ENCODE assay signal across 32 cellular contexts in the genomic region with DNA sequence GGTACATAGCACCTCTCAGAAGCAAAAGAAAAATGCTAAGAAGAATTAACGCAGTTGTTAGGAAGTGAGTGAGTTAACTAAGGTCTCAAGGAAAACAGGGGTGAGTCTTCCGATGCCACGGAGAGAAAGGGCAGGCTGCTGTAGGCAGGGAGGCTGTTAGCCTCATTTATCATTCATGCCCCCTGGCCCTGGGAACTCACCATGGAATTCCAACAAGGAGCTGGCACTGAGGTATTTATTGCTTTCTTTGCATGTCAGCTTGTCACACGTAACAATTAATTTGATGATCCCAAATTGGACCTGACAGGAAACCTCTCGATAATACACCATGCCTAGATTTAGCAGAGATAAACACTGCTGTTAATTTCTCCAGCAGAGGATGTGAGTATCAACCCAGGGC.
"Had no signal": no experiment of that assay in that cellular context is flagged by ENCODE, and none has a peak within 500 bp of the region (broad histone marks: within the 10 kb centered on the region; RNA-seq: fewer than 3 reads in every experiment).

No MANE protein-coding gene starts in this region.

- H3K27me3 ChIP-seq: adrenal gland, dorsolateral prefrontal cortex, esophagus muscularis mucosa, foreskin keratinocyte, gastrocnemius medialis, heart left ventricle had no signal

- H3K27ac ChIP-seq: adrenal gland, coronary artery, dorsolateral prefrontal cortex, esophagus muscularis mucosa, foreskin keratinocyte, gastrocnemius medialis, heart left ventricle had no signal

- ATAC-seq: activated CD4-positive, alpha-beta T cell treated with anti-CD3 and anti-CD28 coated beads for 36 hours; activated CD8-positive, alpha-beta memory T cell treated with anti-CD3 and anti-CD28 coated beads, Interleukin-2, amount 10 ng/mL, durations not matched to agents 7 days and 5 days; activated CD8-positive, alpha-beta T cell treated with anti-CD3 and anti-CD28 coated beads, Interleukin-2, amount 10 ng/mL, durations not matched to agents 7 days and 5 days; foreskin keratinocyte; gastrocnemius medialis; heart left ventricle had no signal

- H3K4me3 Mint-ChIP-seq: activated CD4-positive, alpha-beta memory T cell treated with anti-CD3 and anti-CD28 coated beads for 36 hours; activated CD4-positive, alpha-beta T cell treated with anti-CD3 and anti-CD28 coated beads for 36 hours; activated CD4-positive, alpha-beta T cell treated with anti-CD3 and anti-CD28 coated beads, Interleukin-2, amount 10 ng/mL, durations not matched to agents 24 days and 14 days; activated CD8-positive, alpha-beta memory T cell treated with anti-CD3 and anti-CD28 coated beads, Interleukin-2, amount 10 ng/mL, durations not matched to agents 7 days and 5 days; activated CD8-positive, alpha-beta T cell treated with anti-CD3 and anti-CD28 coated beads, Interleukin-2, amount 10 ng/mL, durations not matched to agents 7 days and 5 days; activated naive CD4-positive, alpha-beta T cell treated with anti-CD3 and anti-CD28 coated beads for 36 hours; activated naive CD4-positive, alpha-beta T cell treated with anti-CD3 and anti-CD28 coated beads, Interleukin-2, amount 50 U/mL, for 24 hours; activated T-helper 1 cell treated with anti-CD3 and anti-CD28 coated beads, Interleukin-12 subunit alpha, Interleukin-12 subunit beta, Interleukin-2, Interleukin-4 antibody, amounts not matched to agents 30 ng/mL and 10 ng/mL and 1 ng/mL, durations not matched to agents 14 hours and 24 hours and 36 hours; brain; central memory CD8-positive, alpha-beta T cell; dendritic cell treated with granulocyte-macrophage colony-stimulating factor and Interleukin-4, amounts not matched to agents 40 ng/mL and 50 ng/mL, for 4 days; endodermal cell had no signal

- H3K9me3 Mint-ChIP-seq: activated CD4-positive, alpha-beta memory T cell treated with anti-CD3 and anti-CD28 coated beads for 36 hours; activated CD4-positive, alpha-beta T cell treated with anti-CD3 and anti-CD28 coated beads, Interleukin-2, amount 10 ng/mL, durations not matched to agents 24 days and 14 days; activated naive CD4-positive, alpha-beta T cell treated with anti-CD3 and anti-CD28 coated beads for 36 hours; activated naive CD4-positive, alpha-beta T cell treated with anti-CD3 and anti-CD28 coated beads, Interleukin-2, amount 50 U/mL, for 24 hours; activated T-helper 1 cell treated with anti-CD3 and anti-CD28 coated beads, Interleukin-12 subunit alpha, Interleukin-12 subunit beta, Interleukin-2, Interleukin-4 antibody, amounts not matched to agents 30 ng/mL and 10 ng/mL and 1 ng/mL, durations not matched to agents 14 hours and 24 hours and 36 hours; activated T-helper 2 cell treated with anti-CD3 and anti-CD28 coated beads, Interferon-gamma antibody, Interleukin-2, Interleukin-4, amounts not matched to agents 10 μg/mL and 5 μg/mL and 100 μg/mL, durations not matched to agents 14 hours and 24 hours and 36 hours; central memory CD8-positive, alpha-beta T cell; dendritic cell treated with granulocyte-macrophage colony-stimulating factor and Interleukin-4, amounts not matched to agents 40 ng/mL and 50 ng/mL, for 4 days; endodermal cell had no signal

- H3K4me3 ChIP-seq: adrenal gland, coronary artery, dorsolateral prefrontal cortex, esophagus muscularis mucosa, gastrocnemius medialis, heart left ventricle had no signal

- H3K4me1 ChIP-seq: adrenal gland, esophagus muscularis mucosa, gastrocnemius medialis had no signal

- H3K27me3 Mint-ChIP-seq: activated CD4-positive, alpha-beta memory T cell treated with anti-CD3 and anti-CD28 coated beads for 36 hours; activated CD4-positive, alpha-beta T cell treated with anti-CD3 and anti-CD28 coated beads for 36 hours; activated CD4-positive, alpha-beta T cell treated with anti-CD3 and anti-CD28 coated beads, Interleukin-2, amount 10 ng/mL, durations not matched to agents 24 days and 14 days; activated CD8-positive, alpha-beta memory T cell treated with anti-CD3 and anti-CD28 coated beads, Interleukin-2, amount 10 ng/mL, durations not matched to agents 7 days and 5 days; activated naive CD4-positive, alpha-beta T cell treated with anti-CD3 and anti-CD28 coated beads, Interleukin-2, amount 50 U/mL, for 24 hours; central memory CD8-positive, alpha-beta T cell; dendritic cell treated with granulocyte-macrophage colony-stimulating factor and Interleukin-4, amounts not matched to agents 40 ng/mL and 50 ng/mL, for 4 days had no signal

- H3K9me3 ChIP-seq: adrenal gland, esophagus muscularis mucosa, gastrocnemius medialis, heart left ventricle had no signal

- H3K27ac Mint-ChIP-seq: activated CD4-positive, alpha-beta memory T cell treated with anti-CD3 and anti-CD28 coated beads for 36 hours; activated CD4-positive, alpha-beta T cell treated with anti-CD3 and anti-CD28 coated beads for 36 hours; activated CD8-positive, alpha-beta memory T cell treated with anti-CD3 and anti-CD28 coated beads, Interleukin-2, amount 10 ng/mL, durations not matched to agents 7 days and 5 days; activated CD8-positive, alpha-beta T cell treated with anti-CD3 and anti-CD28 coated beads, Interleukin-2, amount 10 ng/mL, durations not matched to agents 7 days and 5 days; activated naive CD4-positive, alpha-beta T cell treated with anti-CD3 and anti-CD28 coated beads for 36 hours; activated naive CD4-positive, alpha-beta T cell treated with anti-CD3 and anti-CD28 coated beads, Interleukin-2, amount 50 U/mL, for 24 hours; activated T-helper 1 cell treated with anti-CD3 and anti-CD28 coated beads, Interleukin-12 subunit alpha, Interleukin-12 subunit beta, Interleukin-2, Interleukin-4 antibody, amounts not matched to agents 30 ng/mL and 10 ng/mL and 1 ng/mL, durations not matched to agents 14 hours and 24 hours and 36 hours; activated T-helper 2 cell treated with anti-CD3 and anti-CD28 coated beads, Interferon-gamma antibody, Interleukin-2, Interleukin-4, amounts not matched to agents 10 μg/mL and 5 μg/mL and 100 μg/mL, durations not matched to agents 14 hours and 24 hours and 36 hours; brain; dendritic cell treated with granulocyte-macrophage colony-stimulating factor and Interleukin-4, amounts not matched to agents 40 ng/mL and 50 ng/mL, for 4 days; endodermal cell had no signal

- DNase-seq: activated CD4-positive, alpha-beta memory T cell treated with anti-CD3 and anti-CD28 coated beads for 36 hours; activated CD4-positive, alpha-beta T cell treated with anti-CD3 and anti-CD28 coated beads for 36 hours; activated CD4-positive, alpha-beta T cell treated with anti-CD3 and anti-CD28 coated beads, Interleukin-2, amount 10 ng/mL, durations not matched to agents 24 days and 14 days; activated CD4-positive, CD25-positive, alpha-beta regulatory T cell; activated CD4-positive, CD25-positive, alpha-beta regulatory T cell treated with anti-CD3 and anti-CD28 coated beads, Interleukin-2, amount 50 U/mL, for 72 hours; activated CD8-positive, alpha-beta memory T cell treated with anti-CD3 and anti-CD28 coated beads, Interleukin-2, amount 10 ng/mL, durations not matched to agents 7 days and 5 days; activated CD8-positive, alpha-beta memory T cell treated with anti-CD3 and anti-CD28 coated beads, Interleukin-2, amount 50 U/mL, for 4 hours; activated CD8-positive, alpha-beta T cell treated with anti-CD3 and anti-CD28 coated beads, Interleukin-2, amount 10 ng/mL, durations not matched to agents 7 days and 5 days; activated effector memory CD4-positive, alpha-beta T cell treated with anti-CD3 and anti-CD28 coated beads, Interleukin-2, amount 50 U/mL, for 16 hours; activated naive CD4-positive, alpha-beta T cell treated with anti-CD3 and anti-CD28 coated beads for 36 hours; activated T-cell treated with anti-CD3 and anti-CD28 coated beads, Interleukin-2, amount 50 U/mL, for 1 hour; activated T-cell treated with anti-CD3 and anti-CD28 coated beads, Interleukin-2, amount 50 U/mL, for 48 hours; adrenal gland; amygdala; aorta; dorsolateral prefrontal cortex; effector memory CD4-positive, alpha-beta T cell; endodermal cell; erythroblast; foreskin keratinocyte; gastrocnemius medialis; glutamatergic neuron; heart left ventricle; T-helper 2 cell had no signal

- H3K36me3 ChIP-seq: adrenal gland, gastrocnemius medialis had no signal
